In genomic region chr11:66637557-66638176, GRCh38 we compare ENCODE assay signal across 8 cellular contexts. TPM values are rescaled to one million over a fixed set of nuclear protein-coding genes. Genes with fewer than 3 reads are reported as not detected.
DNase-seq lines count a peak whose midpoint lies in the region; ATAC-seq, FAIRE-seq and TF ChIP-seq lines count a peak whose summit lies in the region.

No MANE protein-coding gene starts in this region.

- H3K4me3 ChIP-seq in GM12875 (ENCODE audit: low read depth, low read length) (peak overlapping the region; percentile 44), OCI-LY3 (ENCODE audit: low read length) (peak overlapping the region; percentile 77), H1 (ENCODE audit: extremely low read depth in 1 of 4, insufficient read depth in 2 of 4, low read depth in 3 of 4, low read length in 4 of 4) (peak overlapping the region; percentile 21 to 90 (median 54); a peak in 7 of 8 replicates), neural progenitor cell (peak overlapping the region; percentile 35)

- H3K56ac ChIP-seq in H1 (replicated peaks; ENCODE audit: insufficient read length, low read depth, low read length) = peak overlapping the region; percentile 85

- H3K4me1 Mint-ChIP-seq in neural progenitor cell = peaks cover 56% of the 10 kb centered on the region

- H3K9me3 ChIP-seq in OCI-LY3 (ENCODE audit: insufficient read depth, low read length) (no peaks in the 10 kb centered on the region), H1 (ENCODE audit: insufficient read depth in 2 of 2, low read depth in 1 of 2, low read length in 1 of 2) (no peaks in the 10 kb centered on the region), neural progenitor cell (ENCODE audit: low read depth) (no peaks in the 10 kb centered on the region)

- H3K79me2 ChIP-seq in OCI-LY3 (ENCODE audit: low read length) (peaks cover 97% of the 10 kb centered on the region), H1 (ENCODE audit: control insufficient read depth in 1 of 2, insufficient read depth in 2 of 2, low read length in 2 of 2) (peaks cover 38 to 74% of the 10 kb centered on the region in 2 experiments), neural progenitor cell (ENCODE audit: low read depth) (peaks cover 95% of the 10 kb centered on the region)

- peak overlapping the region; percentile 95 for H4K5ac ChIP-seq in H1 (ENCODE audit: insufficient read length, low read depth, low read length)

- WGBS in H1 (ENCODE audit: extremely low coverage in 1 of 2, insufficient coverage in 1 of 2, insufficient read length in 1 of 2, insufficient replicate concordance in 2 of 2, low coverage in 1 of 2, low lambda C conversion rate in 2 of 2, missing lambda C conversion rate in 1 of 2), 2 experiments = 60% methylated on average over 11 of the region's 12 CpGs; no CpG with 5 or more reads in 1 of the 2 experiments

- peak overlapping the region; percentile 95; the same call in 1 of the 2 replicates for H3K18ac ChIP-seq in H1 (ENCODE audit: extremely low read depth, low read length)

- H2AFZ ChIP-seq in OCI-LY3 (ENCODE audit: low read depth, low read length) (no peak overlapping the region), H1 (ENCODE audit: low read length) (no peak overlapping the region), neural progenitor cell (replicated peaks) (no peak overlapping the region)

- peaks cover 42% of the 10 kb centered on the region for H4K20me1 ChIP-seq in OCI-LY3 (ENCODE audit: insufficient read depth, low read length)
- peaks cover 17 to 27% of the 10 kb centered on the region in 2 experiments for H4K20me1 ChIP-seq in H1 (replicated peaks in 1 of 2; ENCODE audit: control insufficient read depth in 1 of 2, insufficient read depth in 2 of 2, low read length in 2 of 2)
- peaks cover 43% of the 10 kb centered on the region for H4K20me1 ChIP-seq in neural progenitor cell (ENCODE audit: low read depth)

- CTCF ChIA-PET in H1 (lab: Charles Lee; ENCODE audit: partially characterized antibody) = interaction anchor here (0.6 to 2.9 kb wide), 15 partner anchors 8 to 95 kb away, joined by 3 to 10 read pairs (median 4); partner anchors contain the start of genes CCDC87 and RBM4B

- no peak overlapping the region for H3K14ac ChIP-seq in H1 (ENCODE audit: insufficient read length)

- H2AK5ac ChIP-seq in H1 (ENCODE audit: low read depth, low read length) = peak overlapping the region; percentile 92

- peak overlapping the region; percentile 71 for H3K9ac ChIP-seq in OCI-LY3 (ENCODE audit: low read length)
- H3K9ac ChIP-seq in H1 (replicated peaks in 1 of 4; ENCODE audit: extremely low read depth in 1 of 4, low read depth in 3 of 4, low read length in 3 of 4) = peak overlapping the region in 3 of 4 experiments; percentile 69 to 90 (median 75); a peak in 6 of 7 replicates
- H3K9ac ChIP-seq in neural progenitor cell = no peak overlapping the region

- peaks cover 58% of the 10 kb centered on the region for H3K36me3 ChIP-seq in OCI-LY3 (replicated peaks; ENCODE audit: low read depth, low read length)
- peaks cover 13 to 52% (median 28%) of the 10 kb centered on the region in 4 experiments for H3K36me3 ChIP-seq in H1 (ENCODE audit: control insufficient read depth in 2 of 4, insufficient read depth in 4 of 4, low read length in 3 of 4)
- H3K36me3 ChIP-seq in neural progenitor cell = peaks cover 23% of the 10 kb centered on the region

- H3K23ac ChIP-seq in H1 (ENCODE audit: insufficient read length) = no peak overlapping the region

- FAIRE-seq in H1 (lab: Jason Lieb, UNC) = no peak

- H4K8ac ChIP-seq in H1 (ENCODE audit: extremely low read depth, insufficient read depth, low read length) = peak overlapping the region; percentile 99; the same call in 1 of the 2 replicates

- no peak for ATAC-seq in HG03442 (IDR thresholded peaks at IDR 0.05; ENCODE audit: unreplicated experiment)

- no peak overlapping the region for H2BK120ac ChIP-seq in H1 (replicated peaks; ENCODE audit: low read depth, low read length)

- no peak overlapping the region for H4K91ac ChIP-seq in H1 (replicated peaks; ENCODE audit: insufficient read length, low read length)

- H3K27ac ChIP-seq in OCI-LY3 (ENCODE audit: low read length) = peak overlapping the region; percentile 51
- H3K27ac ChIP-seq in H1 (ENCODE audit: low read depth, low read length) = peak overlapping the region; percentile 86
- peak overlapping the region; percentile 84 for H3K27ac ChIP-seq in neural progenitor cell

- no peak for TF ChIP-seq RAD21 in H1 (IDR thresholded peaks at IDR 0.05 in 1 of 2, conservative IDR thresholded peaks at IDR 0.05 in 1 of 2; ENCODE audit: low read depth in 2 of 2, low read length in 2 of 2)

- H2BK12ac ChIP-seq in H1 (ENCODE audit: low read depth, low read length) = peak overlapping the region; percentile 84; the same call in 1 of the 2 replicates

- H3K23me2 ChIP-seq in H1 (ENCODE audit: low read depth, low read length) = peaks cover 10% of the 10 kb centered on the region

- H2BK5ac ChIP-seq in H1 (ENCODE audit: low read depth, low read length) = peak overlapping the region; percentile 97

- no peak overlapping the region for H2BK20ac ChIP-seq in H1 (ENCODE audit: low read length)

- peak overlapping the region; percentile 99 for H3K27ac Mint-ChIP-seq in neural progenitor cell

- TF ChIP-seq CTCF in GM12875 (IDR thresholded peaks at IDR 0.05; ENCODE audit: borderline replicate concordance, insufficient read depth, low read depth, low read length) (no peak), OCI-LY3 (IDR thresholded peaks at IDR 0.05; ENCODE audit: low read depth, low read length) (no peak), H1 (IDR thresholded peaks at IDR 0.05; ENCODE audit: control extremely low read depth in 1 of 3, insufficient read depth in 1 of 3, low read depth in 1 of 3, low read length in 3 of 3) (no peak), neural progenitor cell (IDR thresholded peaks at IDR 0.05) (no peak)

- H3K4me3 Mint-ChIP-seq in neural progenitor cell = peak overlapping the region; percentile 100

- H3K27me3 Mint-ChIP-seq in neural progenitor cell (ENCODE audit: insufficient read depth, low read depth) = peaks cover 14% of the 10 kb centered on the region

- POLR2A ChIA-PET in H1 (lab: Charles Lee; ENCODE audit: partially characterized antibody) = interaction anchor here (0.6 to 66.2 kb wide), 23 partner anchors 5 to 277 kb away, joined by 3 to 2165 read pairs (median 4); partner anchors contain the start of genes ACTN3, CCDC87, CCS and CTSF

- no peak overlapping the region for H2BK15ac ChIP-seq in H1 (ENCODE audit: low read length)

- H3K27me3 ChIP-seq in OCI-LY3 (ENCODE audit: low read depth, low read length) (no peaks in the 10 kb centered on the region), H1 (replicated peaks in 1 of 4; ENCODE audit: control insufficient read depth in 3 of 4, extremely low read depth in 1 of 4, insufficient read depth in 3 of 4, low read length in 3 of 4) (no peaks in the 10 kb centered on the region), neural progenitor cell (no peaks in the 10 kb centered on the region)

- H3K4me1 ChIP-seq in OCI-LY3 (ENCODE audit: low read length) = peaks cover 42% of the 10 kb centered on the region
- peaks cover 0 to 20% (median 13%) of the 10 kb centered on the region in 4 experiments; a peak in 5 of 7 replicates for H3K4me1 ChIP-seq in H1 (replicated peaks in 1 of 4; ENCODE audit: control insufficient read depth in 3 of 4, insufficient read depth in 4 of 4, low read length in 3 of 4)
- H3K4me1 ChIP-seq in neural progenitor cell = peaks cover 39% of the 10 kb centered on the region

- peak overlapping the region; percentile 85 for H3K4me2 ChIP-seq in OCI-LY3 (ENCODE audit: low read length)
- H3K4me2 ChIP-seq in H1 (ENCODE audit: insufficient read depth in 1 of 2, low read depth in 2 of 2, low read length in 2 of 2) = peak overlapping the region; percentile 67 to 88
- H3K4me2 ChIP-seq in neural progenitor cell = peak overlapping the region; percentile 68

- peaks cover 63% of the 10 kb centered on the region for H3F3A ChIP-seq in neural progenitor cell (ENCODE audit: low read depth)

- H3K79me1 ChIP-seq in H1 (ENCODE audit: low read depth, low read length) = no peaks in the 10 kb centered on the region; the same call in none of the 2 replicates

- H3K4ac ChIP-seq in H1 (replicated peaks; ENCODE audit: insufficient read length, low read depth, low read length) = peak overlapping the region; percentile 72

- H3K36me3 Mint-ChIP-seq in neural progenitor cell = peaks cover 31% of the 10 kb centered on the region

- no peak for TF ChIP-seq POLR2A in H1 (IDR thresholded peaks at IDR 0.05; ENCODE audit: control extremely low read depth in 1 of 2, low read depth in 2 of 2, low read length in 2 of 2)

- no peak for DNase-seq in H1 (ENCODE audit: low read depth in 1 of 2, low spot score in 2 of 2)
- peak; percentile 56 for DNase-seq in neural progenitor cell (ENCODE audit: low spot score)
- no peak for DNase-seq in activated gamma-delta T cell (lab: John Stamatoyannopoulos, UW)
- no peak for DNase-seq in NCI-H1092 (lab: John Stamatoyannopoulos, UW)
- no peak for DNase-seq in inferior parietal cortex (ENCODE audit: extremely low spot score)

- no peaks in the 10 kb centered on the region for H3K9me3 Mint-ChIP-seq in neural progenitor cell

- TF ChIP-seq EP300 in H1 (IDR thresholded peaks at IDR 0.05; ENCODE audit: borderline replicate concordance in 1 of 2, low read depth in 2 of 2, low read length in 2 of 2) = no peak

RNA-seq across cellular contexts. Expression of gene RBM4, which starts 0.8 kb away (rescaled TPM):
- 192 and 201 TPM in 2 replicates for total RNA-seq in H1 (2021; fragmentation: NEBNext Ultra II Directional; extraction: Animal tissue kit (Norgen Biotek cat#: 25700))
- 276 and 330 TPM in 2 replicates for polyA plus RNA-seq in H1 (2011; rRNA removed)
- 251 TPM for polyA plus RNA-seq in H1 (2011; cell fraction: cytosol; rRNA removed)
- polyA plus RNA-seq in H1 (2011; cell fraction: nucleus; rRNA removed) = 120 TPM
- polyA plus RNA-seq in H1 (2012, experiment 1 of 2) = 211 to 279 TPM (median 233 TPM) in 4 replicates
- polyA plus RNA-seq in H1 (2012, experiment 2 of 2) = 264 TPM
- 129 TPM for polyA plus RNA-seq in H1 (2013, experiment 1 of 2)
- polyA plus RNA-seq in H1 (2013, experiment 2 of 2) = 128 TPM
- 233 and 261 TPM in 2 replicates for polyA minus RNA-seq in H1 (2011; rRNA and poly(A)+ RNA removed)
- polyA minus RNA-seq in H1 (2011; cell fraction: cytosol; rRNA and poly(A)+ RNA removed) = 68.5 TPM
- 155 TPM for polyA minus RNA-seq in H1 (2011; cell fraction: nucleus; rRNA and poly(A)+ RNA removed)
- 172 and 206 TPM in 2 replicates for total RNA-seq in neural progenitor cell (ENCODE audit: low replicate concordance)

RNA-seq across cellular contexts. Expression of gene RBM14, which starts 21.2 kb away (rescaled TPM):
- total RNA-seq in H1 (2021; fragmentation: NEBNext Ultra II Directional; extraction: Animal tissue kit (Norgen Biotek cat#: 25700)) = 142 and 145 TPM in 2 replicates
- 67.2 and 81.1 TPM in 2 replicates for polyA plus RNA-seq in H1 (2011; rRNA removed)
- polyA plus RNA-seq in H1 (2011; cell fraction: cytosol; rRNA removed) = 36.2 TPM
- 89.4 TPM for polyA plus RNA-seq in H1 (2011; cell fraction: nucleus; rRNA removed)
- polyA plus RNA-seq in H1 (2012, experiment 1 of 2) = 48.9 to 106 TPM (median 75.9 TPM) in 4 replicates
- polyA plus RNA-seq in H1 (2012, experiment 2 of 2) = 58.7 TPM
- polyA plus RNA-seq in H1 (2013, experiment 1 of 2) = 83.3 TPM
- polyA plus RNA-seq in H1 (2013, experiment 2 of 2) = 76.5 TPM
- polyA minus RNA-seq in H1 (2011; rRNA and poly(A)+ RNA removed) = 36.4 and 42.4 TPM in 2 replicates
- polyA minus RNA-seq in H1 (2011; cell fraction: cytosol; rRNA and poly(A)+ RNA removed) = 61.9 TPM
- 85.1 TPM for polyA minus RNA-seq in H1 (2011; cell fraction: nucleus; rRNA and poly(A)+ RNA removed)
- 38.2 and 63.8 TPM in 2 replicates for total RNA-seq in neural progenitor cell (ENCODE audit: low replicate concordance)

RNA-seq across cellular contexts. Expression of gene RBM4B, which starts 40.0 kb away (rescaled TPM):
- 27.5 and 30.6 TPM in 2 replicates for total RNA-seq in H1 (2021; fragmentation: NEBNext Ultra II Directional; extraction: Animal tissue kit (Norgen Biotek cat#: 25700))
- polyA plus RNA-seq in H1 (2011; rRNA removed) = 19.2 and 30.5 TPM in 2 replicates
- 32.9 TPM for polyA plus RNA-seq in H1 (2011; cell fraction: cytosol; rRNA removed)
- polyA plus RNA-seq in H1 (2011; cell fraction: nucleus; rRNA removed) = 37.4 TPM
- polyA plus RNA-seq in H1 (2012, experiment 1 of 2) = 25.2 to 37.5 TPM (median 29.7 TPM) in 4 replicates
- polyA plus RNA-seq in H1 (2012, experiment 2 of 2) = 7.2 TPM
- 25.9 TPM for polyA plus RNA-seq in H1 (2013, experiment 1 of 2)
- polyA plus RNA-seq in H1 (2013, experiment 2 of 2) = 24.2 TPM
- 25.2 and 29.1 TPM in 2 replicates for polyA minus RNA-seq in H1 (2011; rRNA and poly(A)+ RNA removed)
- 11.6 TPM for polyA minus RNA-seq in H1 (2011; cell fraction: cytosol; rRNA and poly(A)+ RNA removed)
- polyA minus RNA-seq in H1 (2011; cell fraction: nucleus; rRNA and poly(A)+ RNA removed) = 24.8 TPM
- 30.2 and 40.6 TPM in 2 replicates for total RNA-seq in neural progenitor cell (ENCODE audit: low replicate concordance)

RNA-seq across cellular contexts. Expression of gene CCS, which starts 44.7 kb away (rescaled TPM):
- total RNA-seq in H1 (2021; fragmentation: NEBNext Ultra II Directional; extraction: Animal tissue kit (Norgen Biotek cat#: 25700)) = 35.2 and 37.1 TPM in 2 replicates
- 37.7 and 57.7 TPM in 2 replicates for polyA plus RNA-seq in H1 (2011; rRNA removed)
- polyA plus RNA-seq in H1 (2011; cell fraction: cytosol; rRNA removed) = 62.4 TPM
- 104 TPM for polyA plus RNA-seq in H1 (2011; cell fraction: nucleus; rRNA removed)
- 55.1 to 70.7 TPM (median 62.8 TPM) in 4 replicates for polyA plus RNA-seq in H1 (2012, experiment 1 of 2)
- 30.4 TPM for polyA plus RNA-seq in H1 (2012, experiment 2 of 2)
- 32.0 TPM for polyA plus RNA-seq in H1 (2013, experiment 1 of 2)
- polyA plus RNA-seq in H1 (2013, experiment 2 of 2) = 33.7 TPM
- 21.6 and 22.1 TPM in 2 replicates for polyA minus RNA-seq in H1 (2011; rRNA and poly(A)+ RNA removed)
- polyA minus RNA-seq in H1 (2011; cell fraction: cytosol; rRNA and poly(A)+ RNA removed) = 32.1 TPM
- polyA minus RNA-seq in H1 (2011; cell fraction: nucleus; rRNA and poly(A)+ RNA removed) = 30.1 TPM
- total RNA-seq in neural progenitor cell (ENCODE audit: low replicate concordance) = 44.3 and 76.1 TPM in 2 replicates

RNA-seq across cellular contexts. Expression of gene CCDC87, which starts 44.8 kb away (rescaled TPM):
- 0.99 and 1.1 TPM in 2 replicates for total RNA-seq in H1 (2021; fragmentation: NEBNext Ultra II Directional; extraction: Animal tissue kit (Norgen Biotek cat#: 25700))
- 0.32 and 0.63 TPM in 2 replicates for polyA plus RNA-seq in H1 (2011; rRNA removed)
- 0.25 TPM for polyA plus RNA-seq in H1 (2011; cell fraction: cytosol; rRNA removed)
- 0.68 TPM for polyA plus RNA-seq in H1 (2011; cell fraction: nucleus; rRNA removed)
- polyA plus RNA-seq in H1 (2012, experiment 1 of 2) = 0.43 to 0.65 TPM (median 0.54 TPM) in 4 replicates
- 0.92 TPM for polyA plus RNA-seq in H1 (2012, experiment 2 of 2)
- 0.36 TPM for polyA plus RNA-seq in H1 (2013, experiment 1 of 2)
- 0.33 TPM for polyA plus RNA-seq in H1 (2013, experiment 2 of 2)
- 0.80 and 1.3 TPM in 2 replicates for polyA minus RNA-seq in H1 (2011; rRNA and poly(A)+ RNA removed)
- polyA minus RNA-seq in H1 (2011; cell fraction: cytosol; rRNA and poly(A)+ RNA removed) = 0.51 TPM
- 2.3 TPM for polyA minus RNA-seq in H1 (2011; cell fraction: nucleus; rRNA and poly(A)+ RNA removed)
- total RNA-seq in neural progenitor cell (ENCODE audit: low replicate concordance) = 0.22 and 1.2 TPM in 2 replicates
